ENCODE assay signal across 29 cellular contexts in the genomic region with DNA sequence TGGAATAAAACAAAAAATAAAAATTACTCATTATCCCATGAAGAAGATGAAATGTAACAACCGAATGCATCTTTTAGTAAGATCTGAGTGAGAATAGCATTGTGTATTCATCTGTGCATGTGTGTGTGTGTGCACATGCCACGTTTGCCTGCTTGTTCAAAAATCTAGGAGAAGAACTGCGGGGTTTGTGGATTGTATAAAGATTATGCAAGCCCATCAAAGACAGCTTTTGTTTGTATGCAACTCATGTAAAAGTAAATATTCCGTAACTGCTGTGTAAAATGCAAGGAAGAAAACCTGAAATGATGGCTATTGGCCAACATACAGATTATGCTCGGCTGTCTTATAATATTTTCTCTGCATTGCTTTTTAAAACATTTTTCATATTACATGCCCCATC.
"Had no signal": no experiment of that assay in that cellular context is flagged by ENCODE, and none has a peak within 500 bp of the region (broad histone marks: within the 10 kb centered on the region; RNA-seq: fewer than 3 reads in every experiment).

No MANE protein-coding gene starts in this region.

- H3K27ac Mint-ChIP-seq: stimulated activated effector memory CD8-positive, alpha-beta T cell treated with anti-CD3 and anti-CD28 coated beads, Interleukin-12 subunit alpha, Interleukin-12 subunit beta, amount 100 ng/mL, for 72 hours; stimulated activated memory B cell treated with anti-CD40 and anti-IgM and Interleukin-4, amounts not matched to agents 10 μg/mL and 1 μg/mL and 100 μg/mL, for 72 hours; stimulated activated naive B cell treated with anti-CD40 and anti-IgM and Interleukin-4, amounts not matched to agents 10 μg/mL and 1 μg/mL and 100 μg/mL, for 72 hours; stimulated activated naive CD8-positive, alpha-beta T cell treated with anti-CD3 and anti-CD28 coated beads, Interleukin-15, amount 100 ng/mL, for 72 hours; stimulated activated naive CD8-positive, alpha-beta T cell treated with anti-CD3 and anti-CD28 coated beads, Interleukin-15, Interleukin-2, amounts not matched to agents 100 ng/mL and 50 ng/mL, for 24 hours; type B pancreatic cell had no signal

- H3K9me3 ChIP-seq: suprapubic skin, testis, thoracic aorta, thyroid gland, transverse colon, upper lobe of right lung, uterus, vagina had no signal

- H3K36me3 ChIP-seq: stomach, suprapubic skin, thoracic aorta, thyroid gland, tibial artery, tibial nerve, transverse colon, upper lobe of left lung, upper lobe of right lung, uterus, vagina had no signal

- DNase-seq: stimulated activated CD4-positive, alpha-beta T cell treated with anti-CD3 and anti-CD28 coated beads, Interleukin-2, amount 100 ng/mL, for 48 hours; stimulated activated CD4-positive, alpha-beta T cell treated with anti-CD3 and anti-CD28 coated beads, Interleukin-4, amount 100 ng/mL, for 1 hour; stimulated activated CD4-positive, alpha-beta T cell treated with anti-CD3 and anti-CD28 coated beads, Interleukin-4, amount 100 ng/mL, for 24 hours; stimulated activated CD4-positive, alpha-beta T cell treated with anti-CD3 and anti-CD28 coated beads, Interleukin-4, amount 100 ng/mL, for 4 hours; stimulated activated CD8-positive, alpha-beta memory T cell treated with anti-CD3 and anti-CD28 coated beads, Interleukin-4, amount 100 ng/mL, for 48 hours; stimulated activated naive B cell treated with anti-CD40 and anti-IgM and Interleukin-4, amounts not matched to agents 10 μg/mL and 1 μg/mL and 100 μg/mL, for 72 hours; stimulated activated naive CD4-positive, alpha-beta T cell; stimulated activated naive CD4-positive, alpha-beta T cell treated with Interleukin-2 at 50 U/mL for 16 hours; stimulated activated naive CD8-positive, alpha-beta T cell treated with anti-CD3 and anti-CD28 coated beads, Interleukin-15, amount 100 ng/mL, for 72 hours; stimulated activated naive CD8-positive, alpha-beta T cell treated with anti-CD3 and anti-CD28 coated beads, Interleukin-15, Interleukin-2, amounts not matched to agents 100 U/mL and 50 U/mL, for 24 hours; stomach; substantia nigra; testis; thyroid gland; tibial artery; transverse colon; trophoblast cell; upper lobe of left lung; upper lobe of right lung; uterus had no signal

- H3K27me3 Mint-ChIP-seq: stimulated activated memory B cell treated with anti-CD40 and anti-IgM and Interleukin-4, amounts not matched to agents 10 μg/mL and 1 μg/mL and 100 μg/mL, for 72 hours had no signal

- H3K4me3 ChIP-seq: stomach, suprapubic skin, testis, thoracic aorta, thyroid gland, tibial artery, tibial nerve, transverse colon, upper lobe of left lung, upper lobe of right lung, uterus, vagina had no signal

- H3K4me3 Mint-ChIP-seq: stimulated activated effector memory CD8-positive, alpha-beta T cell treated with anti-CD3 and anti-CD28 coated beads, Interleukin-12 subunit alpha, Interleukin-12 subunit beta, amount 100 ng/mL, for 72 hours; stimulated activated memory B cell treated with anti-CD40 and anti-IgM and Interleukin-4, amounts not matched to agents 10 μg/mL and 1 μg/mL and 100 μg/mL, for 72 hours; stimulated activated naive B cell treated with anti-CD40 and anti-IgM and Interleukin-4, amounts not matched to agents 10 μg/mL and 1 μg/mL and 100 μg/mL, for 72 hours; stimulated activated naive CD8-positive, alpha-beta T cell treated with anti-CD3 and anti-CD28 coated beads, Interleukin-15, amount 100 ng/mL, for 72 hours; stimulated activated naive CD8-positive, alpha-beta T cell treated with anti-CD3 and anti-CD28 coated beads, Interleukin-15, Interleukin-2, amounts not matched to agents 100 ng/mL and 50 ng/mL, for 24 hours; type B pancreatic cell had no signal

- H3K4me1 Mint-ChIP-seq: stimulated activated effector memory CD8-positive, alpha-beta T cell treated with anti-CD3 and anti-CD28 coated beads, Interleukin-12 subunit alpha, Interleukin-12 subunit beta, amount 100 ng/mL, for 72 hours; stimulated activated memory B cell treated with anti-CD40 and anti-IgM and Interleukin-4, amounts not matched to agents 10 μg/mL and 1 μg/mL and 100 μg/mL, for 72 hours; stimulated activated naive CD8-positive, alpha-beta T cell treated with anti-CD3 and anti-CD28 coated beads, Interleukin-15, amount 100 ng/mL, for 72 hours had no signal

- H3K27ac ChIP-seq: stomach, suprapubic skin, testis, thoracic aorta, thyroid gland, tibial artery, tibial nerve, transverse colon, upper lobe of left lung, upper lobe of right lung, uterus, vagina had no signal

- H3K36me3 Mint-ChIP-seq: stimulated activated effector memory CD8-positive, alpha-beta T cell treated with anti-CD3 and anti-CD28 coated beads, Interleukin-12 subunit alpha, Interleukin-12 subunit beta, amount 100 ng/mL, for 72 hours; type B pancreatic cell had no signal

- H3K27me3 ChIP-seq: stomach, suprapubic skin, testis, thyroid gland, tibial artery, tibial nerve, transverse colon, upper lobe of left lung, upper lobe of right lung, uterus, vagina had no signal

- H3K4me1 ChIP-seq: suprapubic skin, testis, tibial artery, tibial nerve, transverse colon, upper lobe of right lung, uterus, vagina had no signal

- FAIRE-seq: urothelium cell line had no signal

- ATAC-seq: stimulated activated effector memory CD8-positive, alpha-beta T cell treated with anti-CD3 and anti-CD28 coated beads, Interleukin-12 subunit alpha, Interleukin-12 subunit beta, amount 100 ng/mL, for 72 hours; stimulated activated memory B cell treated with anti-CD40 and anti-IgM and Interleukin-4, amounts not matched to agents 10 μg/mL and 1 μg/mL and 100 μg/mL, for 72 hours; stimulated activated naive B cell treated with anti-CD40 and anti-IgM and Interleukin-4, amounts not matched to agents 10 μg/mL and 1 μg/mL and 100 μg/mL, for 72 hours; stimulated activated naive CD8-positive, alpha-beta T cell treated with anti-CD3 and anti-CD28 coated beads, Interleukin-15, amount 100 ng/mL, for 72 hours; stimulated activated naive CD8-positive, alpha-beta T cell treated with anti-CD3 and anti-CD28 coated beads, Interleukin-15, Interleukin-2, amounts not matched to agents 100 U/mL and 50 U/mL, for 24 hours; upper lobe of right lung had no signal
